Comparison of ENCODE assay signal across 14 cellular contexts in the genomic region with DNA sequence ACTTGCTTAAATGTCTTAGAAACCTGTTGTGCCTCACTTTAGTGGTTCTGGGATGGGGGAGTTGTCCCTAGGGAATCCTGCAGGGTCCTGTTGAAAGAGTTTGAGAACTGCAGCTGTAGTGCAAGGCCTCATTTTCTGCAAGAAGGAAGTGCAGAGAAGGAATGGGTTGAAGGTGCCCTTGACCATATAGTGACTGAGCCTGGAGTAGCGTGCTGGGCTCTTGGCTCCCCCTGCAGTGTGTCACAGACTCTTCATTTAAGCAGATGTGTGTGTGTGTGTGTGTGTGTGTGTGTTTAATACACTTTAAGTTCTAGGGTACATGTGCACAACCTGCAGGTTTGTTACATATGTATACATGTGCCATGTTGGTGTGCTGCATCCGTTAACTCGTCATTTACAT.
DNase-seq lines count a peak whose midpoint lies in the region; ATAC-seq and TF ChIP-seq lines count a peak whose summit lies in the region.
"Had no signal": no experiment of that assay in that cellular context is flagged by ENCODE, and none has a peak within 500 bp of the region (broad histone marks: within the 10 kb centered on the region; RNA-seq: fewer than 3 reads in every experiment).

No MANE protein-coding gene starts in this region.

- peaks cover 0 to 11% (median 0%) of the 10 kb centered on the region in 3 experiments for H3K9me3 ChIP-seq in naive thymus-derived CD4-positive, alpha-beta T cell (ENCODE audit: control insufficient read depth in 2 of 3, low read length in 3 of 3)
- H3K9me3 ChIP-seq in esophagus squamous epithelium = no peaks in the 10 kb centered on the region
- H3K9me3 ChIP-seq: thoracic aorta had no signal

- TF ChIP-seq CTCF in esophagus squamous epithelium (IDR thresholded peaks at IDR 0.05) = no peak

- H3K27me3 Mint-ChIP-seq in naive thymus-derived CD4-positive, alpha-beta T cell = no peaks in the 10 kb centered on the region

- WGBS in esophagus squamous epithelium, 2 donors = 83 to 87% methylated on average over 3 of the region's 3 CpGs

- ATAC-seq in naive thymus-derived CD4-positive, alpha-beta T cell = peak; percentile 27
- no peak for ATAC-seq in GM21825 (IDR thresholded peaks at IDR 0.05; ENCODE audit: unreplicated experiment)

- peaks cover 6 to 37% (median 22%) of the 10 kb centered on the region in 5 donors for H3K36me3 Mint-ChIP-seq in naive thymus-derived CD4-positive, alpha-beta T cell

- POLR2A ChIA-PET in naive thymus-derived CD4-positive, alpha-beta T cell (lab: Charles Lee) = no interaction called here

- H3K27ac ChIP-seq in naive thymus-derived CD4-positive, alpha-beta T cell (ENCODE audit: low read depth, low read length) = no peak overlapping the region
- no peak overlapping the region for H3K27ac ChIP-seq in esophagus squamous epithelium

- H3K36me3 ChIP-seq in naive thymus-derived CD4-positive, alpha-beta T cell (ENCODE audit: control insufficient read depth in 2 of 3, insufficient read depth in 3 of 3, low read length in 3 of 3) = peaks cover 0 to 3% (median 0%) of the 10 kb centered on the region in 3 experiments
- no peaks in the 10 kb centered on the region for H3K36me3 ChIP-seq in esophagus squamous epithelium

- CTCF ChIA-PET in naive thymus-derived CD4-positive, alpha-beta T cell (lab: Charles Lee) = interaction anchor here (1.1 kb wide), 1 partner anchor 93 kb away, joined by 3 read pairs; no protein-coding TSS in a partner anchor

- intact Hi-C loops in naive thymus-derived CD4-positive, alpha-beta T cell (cut with micrococcal nuclease) = no loop called here
- intact Hi-C loops in esophagus squamous epithelium (cut with DNase I) = no loop called here

- H3K4me1 ChIP-seq in naive thymus-derived CD4-positive, alpha-beta T cell (ENCODE audit: control insufficient read depth in 2 of 2, insufficient read depth in 2 of 2, low read length in 2 of 2) = peaks cover 38 to 46% of the 10 kb centered on the region in 2 donors
- H3K4me1 ChIP-seq in esophagus squamous epithelium = peaks cover 0 to 57% (median 32%) of the 10 kb centered on the region in 3 donors

- peaks cover 0 to 17% (median 6%) of the 10 kb centered on the region in 11 donors for H3K9me3 Mint-ChIP-seq in naive thymus-derived CD4-positive, alpha-beta T cell
- H3K9me3 Mint-ChIP-seq: nephron had no signal

- H3K27ac Mint-ChIP-seq in naive thymus-derived CD4-positive, alpha-beta T cell = peak overlapping the region; percentile 89 to 99 (median 97)

- DNase-seq in DMS53 (lab: John Stamatoyannopoulos, UW) (peak; percentile 30), DMS53 treated with DMSO at 0.1 percent for 48 hours (lab: John Stamatoyannopoulos, UW; ENCODE audit: unreplicated experiment) (no peak), amniotic epithelial cell (ENCODE audit: low read depth) (peak; percentile 27), esophagus squamous epithelium (lab: John Stamatoyannopoulos, UW) (no peak), HCEC 1CT (no peak)
- DNase-seq in Jurkat, Clone E6-1 (ENCODE audit: low read depth, low spot score) = peak; percentile 34
- no peak for DNase-seq in naive thymus-derived CD4-positive, alpha-beta T cell
- DNase-seq: 8988T, cortex of kidney, GF-D8, NCI-H524 treated with DMSO at 0.1 percent for 48 hours had no signal

- TF ChIP-seq POLR2A in esophagus squamous epithelium (IDR thresholded peaks at IDR 0.05) = no peak

- H3K27me3 ChIP-seq in naive thymus-derived CD4-positive, alpha-beta T cell (ENCODE audit: control insufficient read depth in 2 of 2, insufficient read depth in 2 of 2, low read length in 2 of 2) = no peaks in the 10 kb centered on the region
- H3K27me3 ChIP-seq in esophagus squamous epithelium = no peaks in the 10 kb centered on the region

- peak overlapping the region in 6 of 10 donors; percentile 23 to 93 (median 54) for H3K4me3 Mint-ChIP-seq in naive thymus-derived CD4-positive, alpha-beta T cell
- H3K4me3 Mint-ChIP-seq: nephron had no signal

- no peak overlapping the region for H3K4me3 ChIP-seq in Jurkat, Clone E6-1 (ENCODE audit: low read length)
- no peak overlapping the region for H3K4me3 ChIP-seq in naive thymus-derived CD4-positive, alpha-beta T cell (ENCODE audit: low read length)
- H3K4me3 ChIP-seq in esophagus squamous epithelium = no peak overlapping the region
- H3K4me3 ChIP-seq: thoracic aorta had no signal

- H3K4me1 Mint-ChIP-seq in naive thymus-derived CD4-positive, alpha-beta T cell = peaks cover 37 to 72% (median 67%) of the 10 kb centered on the region in 7 donors

Comparison
In these comparisons a context has a peak if more than half of its experiments do, and no peak if none do; other contexts are left out.
1. DNase-seq: peak in DMS53 (single experiment), Jurkat, Clone E6-1 (single experiment) and amniotic epithelial cell (single experiment); none in DMS53 treated with DMSO at 0.1 percent for 48 hours (single experiment), naive thymus-derived CD4-positive, alpha-beta T cell (0 of 9), esophagus squamous epithelium (single experiment) and HCEC 1CT (single experiment).